ENCODE assay signal across 27 cellular contexts in genomic region chr19:45009625-45010255, GRCh38. TPM values are rescaled to one million over a fixed set of nuclear protein-coding genes. Genes with fewer than 3 reads are reported as not detected.
DNase-seq lines count a peak whose midpoint lies in the region; ATAC-seq, FAIRE-seq and TF ChIP-seq lines count a peak whose summit lies in the region.
"Had no signal": no experiment of that assay in that cellular context is flagged by ENCODE, and none has a peak within 500 bp of the region (broad histone marks: within the 10 kb centered on the region; RNA-seq: fewer than 3 reads in every experiment).

No MANE protein-coding gene starts in this region.

- POLR2A ChIA-PET in MCF 10A (lab: Yijun Ruan, JAX) = no interaction called here

- ATAC-seq in stimulated activated memory B cell treated with anti-CD40 and anti-IgM and Interleukin-4, amounts not matched to agents 10 μg/mL and 1 μg/mL and 100 μg/mL, for 72 hours = no peak
- ATAC-seq: activated T-cell treated with anti-CD3 and anti-CD28 coated beads, Interleukin-2, amount 50 U/mL, for 4 hours; heart left ventricle; psoas muscle had no signal

- H3K27me3 ChIP-seq in breast epithelium (no peaks in the 10 kb centered on the region), bronchial epithelial cell (ENCODE audit: control insufficient read depth, insufficient read depth, low read length) (no peaks in the 10 kb centered on the region), stomach (no peaks in the 10 kb centered on the region)
- H3K27me3 ChIP-seq: ascending aorta, heart left ventricle, neutrophil, upper lobe of left lung had no signal

- TF ChIP-seq POLR2A in breast epithelium (IDR thresholded peaks at IDR 0.05) = no peak
- TF ChIP-seq POLR2A in stomach (IDR thresholded peaks at IDR 0.05) = no peak

- H3K9me3 ChIP-seq in breast epithelium (no peaks in the 10 kb centered on the region), stomach (no peaks in the 10 kb centered on the region)
- H3K9me3 ChIP-seq: ascending aorta, heart left ventricle, neutrophil, psoas muscle, upper lobe of left lung had no signal

- H3K27me3 Mint-ChIP-seq in MCF 10A (ENCODE audit: insufficient read depth, unreplicated experiment) (no peaks in the 10 kb centered on the region), IgD-negative memory B cell (no peaks in the 10 kb centered on the region)
- H3K27me3 Mint-ChIP-seq in stimulated activated memory B cell treated with anti-CD40 and anti-IgM and Interleukin-4, amounts not matched to agents 10 μg/mL and 1 μg/mL and 100 μg/mL, for 72 hours = no peaks in the 10 kb centered on the region

- no peak for FAIRE-seq in bronchial epithelial cell (lab: Jason Lieb, UNC)
- FAIRE-seq: H54 had no signal

- H3K4me3 ChIP-seq in breast epithelium = no peak overlapping the region
- no peak overlapping the region for H3K4me3 ChIP-seq in bronchial epithelial cell (ENCODE audit: low read depth, low read length)
- no peak overlapping the region for H3K4me3 ChIP-seq in stomach
- H3K4me3 ChIP-seq: ascending aorta, heart left ventricle, lung, psoas muscle, upper lobe of left lung had no signal

- DNase-seq in MCF 10A (ENCODE audit: unreplicated experiment) (peak; percentile 30), breast epithelium (ENCODE audit: low spot score in 2 of 2) (no peak), bronchial epithelial cell (ENCODE audit: low read depth) (peak; percentile 8), DMS153 treated with DMSO at 0.1 percent for 48 hours (lab: John Stamatoyannopoulos, UW; ENCODE audit: unreplicated experiment) (no peak), stomach (no peak), NCI-H2029 treated with DMSO at 0.1 percent for 48 hours (lab: John Stamatoyannopoulos, UW) (no peak)
- DNase-seq: activated CD4-positive, alpha-beta T cell treated with anti-CD3 and anti-CD28 coated beads, Interleukin-2, amount 50 U/mL, for 4 hours; activated naive CD4-positive, alpha-beta T cell treated with anti-CD3 and anti-CD28 coated beads for 36 hours; activated T-cell treated with anti-CD3 and anti-CD28 coated beads, Interleukin-2, amount 50 U/mL, for 4 hours; central memory CD4-positive, alpha-beta T cell; DMS153; foreskin fibroblast; GF-D8; heart left ventricle; kidney glomerular epithelial cell; NCI-H1048; NCI-H187 treated with DMSO at 0.1 percent for 48 hours; psoas muscle; RPMI8226; stimulated activated CD4-positive, alpha-beta T cell treated with anti-CD3 and anti-CD28 coated beads, Interleukin-15, amount 100 ng/mL, for 24 hours; upper lobe of left lung had no signal

- peaks cover 68% of the 10 kb centered on the region for H3K36me3 Mint-ChIP-seq in MCF 10A (ENCODE audit: insufficient read depth, unreplicated experiment)
- H3K36me3 Mint-ChIP-seq in IgD-negative memory B cell = peaks cover 5% of the 10 kb centered on the region
- H3K36me3 Mint-ChIP-seq in stimulated activated memory B cell treated with anti-CD40 and anti-IgM and Interleukin-4, amounts not matched to agents 10 μg/mL and 1 μg/mL and 100 μg/mL, for 72 hours = peaks cover 49% of the 10 kb centered on the region

- WGBS in stomach, 5 donors = 87 to 96% (median 93%) methylated on average over 9 of the region's 9 CpGs

- no peak for TF ChIP-seq EP300 in stomach (IDR thresholded peaks at IDR 0.05)

- H3K4me3 Mint-ChIP-seq in MCF 10A (ENCODE audit: unreplicated experiment) (no peak overlapping the region), IgD-negative memory B cell (peak overlapping the region in 1 of 4 donors; percentile 73)
- H3K4me3 Mint-ChIP-seq in stimulated activated memory B cell treated with anti-CD40 and anti-IgM and Interleukin-4, amounts not matched to agents 10 μg/mL and 1 μg/mL and 100 μg/mL, for 72 hours = no peak overlapping the region
- H3K4me3 Mint-ChIP-seq: activated naive CD4-positive, alpha-beta T cell treated with anti-CD3 and anti-CD28 coated beads for 36 hours; activated T-cell treated with anti-CD3 and anti-CD28 coated beads, Interleukin-2, amount 50 U/mL, for 4 hours had no signal

- intact Hi-C loops in MCF 10A (cut with micrococcal nuclease) (no loop called here), breast epithelium (cut with DNase I; ENCODE audit: low total_unique reads) (no loop called here), stomach (cut with DNase I; ENCODE audit: low total_unique reads) (no loop called here)

- H3K4me1 ChIP-seq in breast epithelium (no peaks in the 10 kb centered on the region), stomach (peaks cover 0 to 25% (median 9%) of the 10 kb centered on the region in 4 donors)
- H3K4me1 ChIP-seq: ascending aorta, heart left ventricle, psoas muscle, upper lobe of left lung had no signal

- no peaks in the 10 kb centered on the region for H3K4me1 Mint-ChIP-seq in MCF 10A (ENCODE audit: insufficient read depth, unreplicated experiment)
- peaks cover 8 to 21% (median 14%) of the 10 kb centered on the region in 3 donors for H3K4me1 Mint-ChIP-seq in IgD-negative memory B cell
- H3K4me1 Mint-ChIP-seq in stimulated activated memory B cell treated with anti-CD40 and anti-IgM and Interleukin-4, amounts not matched to agents 10 μg/mL and 1 μg/mL and 100 μg/mL, for 72 hours = peaks cover 36% of the 10 kb centered on the region

- no peaks in the 10 kb centered on the region for H3K36me3 ChIP-seq in breast epithelium
- H3K36me3 ChIP-seq in bronchial epithelial cell (ENCODE audit: control insufficient read depth, insufficient read depth, low read length) = peaks cover 2% of the 10 kb centered on the region
- peaks cover 7 to 75% (median 56%) of the 10 kb centered on the region in 4 donors for H3K36me3 ChIP-seq in stomach

- TF ChIP-seq CTCF in MCF 10A (IDR thresholded peaks at IDR 0.05; ENCODE audit: unreplicated experiment) = no peak
- no peak for TF ChIP-seq CTCF in breast epithelium (IDR thresholded peaks at IDR 0.05)
- no peak for TF ChIP-seq CTCF in bronchial epithelial cell (IDR thresholded peaks at IDR 0.05; ENCODE audit: insufficient read depth, low read length, severe bottlenecking)
- TF ChIP-seq CTCF in stomach (IDR thresholded peaks at IDR 0.05) = no peak

- CTCF ChIA-PET in MCF 10A (lab: Yijun Ruan, JAX) = interaction anchor here (0.6 to 0.9 kb wide), 2 partner anchors 50 to 268 kb away, joined by 3 read pairs; no protein-coding TSS in a partner anchor

- H3K9me3 Mint-ChIP-seq in MCF 10A (ENCODE audit: unreplicated experiment) (no peaks in the 10 kb centered on the region), IgD-negative memory B cell (no peaks in the 10 kb centered on the region)
- no peaks in the 10 kb centered on the region for H3K9me3 Mint-ChIP-seq in stimulated activated memory B cell treated with anti-CD40 and anti-IgM and Interleukin-4, amounts not matched to agents 10 μg/mL and 1 μg/mL and 100 μg/mL, for 72 hours
- H3K9me3 Mint-ChIP-seq: activated naive CD4-positive, alpha-beta T cell treated with anti-CD3 and anti-CD28 coated beads for 36 hours; activated T-cell treated with anti-CD3 and anti-CD28 coated beads, Interleukin-2, amount 50 U/mL, for 4 hours had no signal

- BruUV-seq in MCF 10A (replicated peaks; lab: Mats Ljungman, UMichigan) = no TSS peak

- H3K27ac Mint-ChIP-seq in MCF 10A (ENCODE audit: low read depth, unreplicated experiment) (no peak overlapping the region), IgD-negative memory B cell (peak overlapping the region in 2 of 3 donors; percentile 46 to 67)
- peak overlapping the region; percentile 66 for H3K27ac Mint-ChIP-seq in stimulated activated memory B cell treated with anti-CD40 and anti-IgM and Interleukin-4, amounts not matched to agents 10 μg/mL and 1 μg/mL and 100 μg/mL, for 72 hours
- H3K27ac Mint-ChIP-seq: activated naive CD4-positive, alpha-beta T cell treated with anti-CD3 and anti-CD28 coated beads for 36 hours had no signal

- H3K27ac ChIP-seq in breast epithelium (no peak overlapping the region), stomach (no peak overlapping the region)
- H3K27ac ChIP-seq: ascending aorta, heart left ventricle, neutrophil, psoas muscle, upper lobe of left lung had no signal

RNA-seq across cellular contexts. Expression of gene RELB, which starts 8.5 kb away (rescaled TPM):
- total RNA-seq in MCF 10A (2022) = 27.0 and 39.8 TPM in 2 replicates
- 10 to 100 TPM in 1 of 3 donors, 1 to 10 TPM in 2; 5.8 to 12.5 (median 8.2) TPM for total RNA-seq in breast epithelium
- 89.8 TPM for polyA plus RNA-seq in IgD-negative memory B cell
- 2.1 and 3.7 TPM in 2 replicates for total RNA-seq in bronchial epithelial cell
- total RNA-seq in stomach = 10 to 100 TPM in 2 of 5 donors, 1 to 10 TPM in 2, not detected in 1; 3.2 to 33.5 (median 10.2) TPM
- 10 to 100 TPM in 2 of 3 donors, 1 to 10 TPM in 1; 9.8 to 27.0 (median 14.9) TPM for polyA plus RNA-seq in stomach

RNA-seq across cellular contexts. Expression of gene CLASRP, which starts 29.1 kb away (rescaled TPM):
- 71.7 and 83.5 TPM in 2 replicates for total RNA-seq in MCF 10A (2022)
- 10 to 100 TPM; 49.9 to 80.3 (median 57.0) TPM for total RNA-seq in breast epithelium
- 27.0 TPM for polyA plus RNA-seq in IgD-negative memory B cell
- 12.5 and 19.2 TPM in 2 replicates for total RNA-seq in bronchial epithelial cell
- total RNA-seq in stomach = 100 to 1,000 TPM in 3 of 5 donors, 10 to 100 TPM in 2; 27.0 to 491 (median 274) TPM
- 100 to 1,000 TPM in 1 of 3 donors, 10 to 100 TPM in 2; 47.7 to 131 (median 86.6) TPM for polyA plus RNA-seq in stomach

RNA-seq across cellular contexts. Expression of gene CLPTM1, which starts 54.6 kb away (rescaled TPM):
- total RNA-seq in MCF 10A (2022) = 91.3 and 101 TPM in 2 replicates
- 10 to 100 TPM; 42.0 to 70.5 (median 60.2) TPM for total RNA-seq in breast epithelium
- 29.2 TPM for polyA plus RNA-seq in IgD-negative memory B cell
- total RNA-seq in bronchial epithelial cell = 17.9 and 24.2 TPM in 2 replicates
- 100 to 1,000 TPM in 2 of 5 donors, 10 to 100 TPM in 3; 39.3 to 152 (median 86.6) TPM for total RNA-seq in stomach
- 10 to 100 TPM; 43.4 to 73.3 (median 60.1) TPM for polyA plus RNA-seq in stomach

Comparison
In these comparisons a context has a peak if more than half of its experiments do, and no peak if none do; other contexts are left out.
1. DNase-seq: peak in MCF 10A (single experiment) and bronchial epithelial cell (single experiment); none in breast epithelium (0 of 2), DMS153 treated with DMSO at 0.1 percent for 48 hours (single experiment), stomach (single experiment) and NCI-H2029 treated with DMSO at 0.1 percent for 48 hours (single experiment).